Comparison of ENCODE assay signal across 8 cellular contexts in genomic region chr11:12692238-12693074, GRCh38. TPM values are rescaled to one million over a fixed set of nuclear protein-coding genes. Genes with fewer than 3 reads are reported as not detected.
A peak's percentile ranks its signal among the peaks of the same experiment; 100 is the strongest.
DNase-seq lines count a peak whose midpoint lies in the region; ATAC-seq and TF ChIP-seq lines count a peak whose summit lies in the region.

No MANE protein-coding gene starts in this region.

- H3K4me1 ChIP-seq in fibroblast of lung (ENCODE audit: control insufficient read depth, extremely low read depth, insufficient read depth, low read length), result peaks cover 58% of the 10 kb centered on the region

- H3K4me3 Mint-ChIP-seq in nephron progenitor cell, result peak overlapping the region; percentile 64

- H3K27ac ChIP-seq in RWPE1, result peak overlapping the region; percentile 97
- H3K27ac ChIP-seq in fibroblast of lung (ENCODE audit: insufficient read depth, low read length), result peak overlapping the region; percentile 96

- TF ChIP-seq CTCF in RWPE1 (conservative IDR thresholded peaks at IDR 0.05; ENCODE audit: low read depth) (no peak), fibroblast of lung (conservative IDR thresholded peaks at IDR 0.05 in 1 of 2, IDR thresholded peaks at IDR 0.05 in 1 of 2; ENCODE audit: low read depth in 1 of 2, low read length in 2 of 2) (no peak), nephron progenitor cell (IDR thresholded peaks at IDR 0.05) (no peak)

- H3K4me1 Mint-ChIP-seq in nephron progenitor cell, result peaks cover 100% of the 10 kb centered on the region

- no peaks in the 10 kb centered on the region for H3K9me3 ChIP-seq in fibroblast of lung (ENCODE audit: control insufficient read depth, insufficient read depth, low read depth, low read length)

- no peak overlapping the region for H2AFZ ChIP-seq in fibroblast of lung (ENCODE audit: low read length)

- H3K4me3 ChIP-seq in fibroblast of lung (replicated peaks in 1 of 4; ENCODE audit: control extremely low read depth in 1 of 4, insufficient read depth in 1 of 4, low read depth in 3 of 4, low read length in 4 of 4), result peak overlapping the region; percentile 5 to 47 (median 39)

- H3K79me2 ChIP-seq in fibroblast of lung (ENCODE audit: control insufficient read depth, insufficient read depth, low read length), result peaks cover 91% of the 10 kb centered on the region

- no peaks in the 10 kb centered on the region for H4K20me1 ChIP-seq in fibroblast of lung (ENCODE audit: control insufficient read depth, extremely low read depth, insufficient read depth, low read length)

- in situ Hi-C loops in G401 (cut with HindIII; ENCODE audit: low sequenced_read_pairs), result no loop called here

- H3K27ac Mint-ChIP-seq in nephron progenitor cell, result peak overlapping the region; percentile 99

- no peaks in the 10 kb centered on the region for H3K9me3 Mint-ChIP-seq in nephron progenitor cell

- ATAC-seq in HG02571 (IDR thresholded peaks at IDR 0.05; ENCODE audit: unreplicated experiment), result no peak
- ATAC-seq in HG02852 (IDR thresholded peaks at IDR 0.05; ENCODE audit: unreplicated experiment), result no peak
- ATAC-seq in GM18873 (IDR thresholded peaks at IDR 0.05; ENCODE audit: low FRiP score, unreplicated experiment), result no peak
- no peak for ATAC-seq in GM21381 (IDR thresholded peaks at IDR 0.05; ENCODE audit: unreplicated experiment)

- H3K27me3 ChIP-seq in fibroblast of lung (ENCODE audit: control insufficient read depth, insufficient read depth, low read length), result no peaks in the 10 kb centered on the region

- no peaks in the 10 kb centered on the region for H3K36me3 Mint-ChIP-seq in nephron progenitor cell (ENCODE audit: low read depth)

- peak overlapping the region; percentile 94 for H3K4me2 ChIP-seq in fibroblast of lung (ENCODE audit: extremely low read depth, insufficient read depth, low read length)

- POLR2A ChIA-PET in RWPE1 (lab: Yijun Ruan, JAX; ENCODE audit: low non-redundant PET), result no interaction called here

- H3K27me3 Mint-ChIP-seq in nephron progenitor cell (ENCODE audit: low read depth, poor library complexity), result no peaks in the 10 kb centered on the region

- peak overlapping the region; percentile 44 for H3K9ac ChIP-seq in fibroblast of lung (ENCODE audit: insufficient read depth, low read length)

- DNase-seq in G401 (ENCODE audit: low spot score), result peak; percentile 81
- DNase-seq in RWPE1 (ENCODE audit: low spot score), result peak; percentile 52
- peak; percentile 95 to 99 for DNase-seq in fibroblast of lung (ENCODE audit: low read depth in 2 of 2)
- peak; percentile 81 for DNase-seq in nephron progenitor cell

- CTCF ChIA-PET in RWPE1 (lab: Yijun Ruan, JAX), result interaction anchor here (0.5 to 0.8 kb wide), 3 partner anchors 9 to 177 kb away, joined by 3 to 6 read pairs (median 4); no protein-coding TSS in a partner anchor

- no peaks in the 10 kb centered on the region for H3K36me3 ChIP-seq in fibroblast of lung (ENCODE audit: control insufficient read depth, insufficient read depth, low read length)

RNA-seq across cellular contexts. Expression of gene TEAD1, which starts 18.2 kb away (rescaled TPM):
- 11.6 and 33.4 TPM in 2 replicates for total RNA-seq in G401 (2014; rRNA removed; shearing (Covaris generic))
- 65.0 and 121 TPM in 2 replicates for total RNA-seq in fibroblast of lung
- polyA plus RNA-seq in fibroblast of lung, result 78.9 and 88.6 TPM in 2 replicates
- 58.0 and 90.2 TPM in 2 replicates for polyA plus RNA-seq in fibroblast of lung (2012)
- polyA minus RNA-seq in fibroblast of lung (ENCODE audit: low replicate concordance), result 97.1 and 105 TPM in 2 replicates
